In the genomic region with DNA sequence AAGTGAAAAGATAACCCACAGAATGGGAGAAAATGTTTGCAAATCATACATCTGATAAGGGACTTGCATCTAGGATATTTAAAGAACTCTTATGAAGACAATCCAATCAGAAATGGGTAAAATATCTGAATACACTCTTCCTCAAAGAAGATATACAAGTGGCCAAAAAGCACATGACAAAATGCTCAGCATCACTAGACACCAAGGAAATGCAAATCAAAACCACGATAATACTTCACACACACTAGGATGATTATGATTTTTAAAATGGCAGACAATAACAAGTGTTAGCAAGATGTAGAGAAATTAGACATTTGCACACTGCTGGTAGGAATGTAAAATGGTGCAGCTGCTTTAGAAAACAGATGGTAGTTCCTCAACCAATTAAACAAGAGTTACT, we compare ENCODE assay signal across 23 cellular contexts.
"Had no signal": no experiment of that assay in that cellular context is flagged by ENCODE, and none has a peak within 500 bp of the region (broad histone marks: within the 10 kb centered on the region; RNA-seq: fewer than 3 reads in every experiment).

No MANE protein-coding gene starts in this region.

- H3K27me3 ChIP-seq: ascending aorta, esophagus muscularis mucosa, heart right ventricle, right atrium auricular region, tibial nerve had no signal

- H3K4me1 Mint-ChIP-seq: activated naive CD4-positive, alpha-beta T cell treated with anti-CD3 and anti-CD28 coated beads, Interleukin-2, amount 10 ng/mL, durations not matched to agents 7 days and 5 days; brain; neural crest cell had no signal

- H3K36me3 Mint-ChIP-seq: activated naive CD4-positive, alpha-beta T cell treated with anti-CD3 and anti-CD28 coated beads, Interleukin-2, amount 10 ng/mL, durations not matched to agents 7 days and 5 days; activated naive CD8-positive, alpha-beta T cell treated with anti-CD3 and anti-CD28 coated beads, Interleukin-2, amount 10 ng/mL, durations not matched to agents 7 days and 5 days; brain; naive thymus-derived CD8-positive, alpha-beta T cell; stimulated activated naive B cell treated with anti-CD40 and anti-IgM and Interleukin-4, amounts not matched to agents 10 μg/mL and 1 μg/mL and 100 μg/mL, for 72 hours had no signal

- H3K27ac Mint-ChIP-seq: activated naive CD4-positive, alpha-beta T cell treated with anti-CD3 and anti-CD28 coated beads, Interleukin-2, amount 10 ng/mL, durations not matched to agents 7 days and 5 days; activated naive CD8-positive, alpha-beta T cell treated with anti-CD3 and anti-CD28 coated beads, Interleukin-2, amount 10 ng/mL, durations not matched to agents 7 days and 5 days; brain; endodermal cell; naive thymus-derived CD8-positive, alpha-beta T cell had no signal

- H3K4me3 ChIP-seq: ascending aorta, esophagus muscularis mucosa, heart right ventricle, right atrium auricular region, tibial nerve had no signal

- H3K27ac ChIP-seq: ascending aorta, esophagus muscularis mucosa, right atrium auricular region, tibial nerve had no signal

- DNase-seq: activated CD4-positive, alpha-beta T cell treated with anti-CD3 and anti-CD28 coated beads for 4 hours; activated CD4-positive, alpha-beta T cell treated with anti-CD3 and anti-CD28 coated beads, Interleukin-2, amount 50 U/mL, for 4 hours; activated CD4-positive, CD25-positive, alpha-beta regulatory T cell; activated gamma-delta T cell; activated naive CD4-positive, alpha-beta T cell treated with anti-CD3 and anti-CD28 coated beads, Interleukin-2, amount 10 ng/mL, durations not matched to agents 7 days and 5 days; activated naive CD8-positive, alpha-beta T cell treated with anti-CD3 and anti-CD28 coated beads, Interleukin-2, amount 10 ng/mL, durations not matched to agents 7 days and 5 days; activated T-cell treated with anti-CD3 and anti-CD28 coated beads for 4 hours; endodermal cell; foreskin melanocyte; heart right ventricle; midbrain; naive thymus-derived CD8-positive, alpha-beta T cell; nucleus accumbens; stimulated activated CD4-positive, alpha-beta T cell treated with anti-CD3 and anti-CD28 coated beads, Interleukin-15, amount 100 ng/mL, for 24 hours; stimulated activated CD4-positive, alpha-beta T cell treated with anti-CD3 and anti-CD28 coated beads, Interleukin-2, amount 100 ng/mL, for 24 hours; stimulated activated naive B cell treated with anti-CD40 and anti-IgM and Interleukin-4, amounts not matched to agents 10 μg/mL and 1 μg/mL and 100 μg/mL, for 72 hours; T-helper 1 cell had no signal

- H3K9me3 Mint-ChIP-seq: activated naive CD4-positive, alpha-beta T cell treated with anti-CD3 and anti-CD28 coated beads, Interleukin-2, amount 10 ng/mL, durations not matched to agents 7 days and 5 days; activated naive CD8-positive, alpha-beta T cell treated with anti-CD3 and anti-CD28 coated beads, Interleukin-2, amount 10 ng/mL, durations not matched to agents 7 days and 5 days; naive thymus-derived CD8-positive, alpha-beta T cell; neural crest cell; stimulated activated naive B cell treated with anti-CD40 and anti-IgM and Interleukin-4, amounts not matched to agents 10 μg/mL and 1 μg/mL and 100 μg/mL, for 72 hours had no signal

- H3K27me3 Mint-ChIP-seq: naive thymus-derived CD8-positive, alpha-beta T cell; stimulated activated naive B cell treated with anti-CD40 and anti-IgM and Interleukin-4, amounts not matched to agents 10 μg/mL and 1 μg/mL and 100 μg/mL, for 72 hours had no signal

- ATAC-seq: heart right ventricle; naive thymus-derived CD8-positive, alpha-beta T cell had no signal

- H3K36me3 ChIP-seq: ascending aorta, esophagus muscularis mucosa, heart right ventricle, right atrium auricular region, tibial nerve had no signal

- H3K4me1 ChIP-seq: ascending aorta, tibial nerve had no signal

- H3K4me3 Mint-ChIP-seq: activated naive CD4-positive, alpha-beta T cell treated with anti-CD3 and anti-CD28 coated beads, Interleukin-2, amount 10 ng/mL, durations not matched to agents 7 days and 5 days; activated naive CD8-positive, alpha-beta T cell treated with anti-CD3 and anti-CD28 coated beads, Interleukin-2, amount 10 ng/mL, durations not matched to agents 7 days and 5 days; brain; endodermal cell; naive thymus-derived CD8-positive, alpha-beta T cell; neural crest cell; stimulated activated naive B cell treated with anti-CD40 and anti-IgM and Interleukin-4, amounts not matched to agents 10 μg/mL and 1 μg/mL and 100 μg/mL, for 72 hours had no signal

- H3K9me3 ChIP-seq: ascending aorta, esophagus muscularis mucosa, heart right ventricle, right atrium auricular region, tibial nerve had no signal
